8 cellular contexts compared by ENCODE assay signal in the genomic region with DNA sequence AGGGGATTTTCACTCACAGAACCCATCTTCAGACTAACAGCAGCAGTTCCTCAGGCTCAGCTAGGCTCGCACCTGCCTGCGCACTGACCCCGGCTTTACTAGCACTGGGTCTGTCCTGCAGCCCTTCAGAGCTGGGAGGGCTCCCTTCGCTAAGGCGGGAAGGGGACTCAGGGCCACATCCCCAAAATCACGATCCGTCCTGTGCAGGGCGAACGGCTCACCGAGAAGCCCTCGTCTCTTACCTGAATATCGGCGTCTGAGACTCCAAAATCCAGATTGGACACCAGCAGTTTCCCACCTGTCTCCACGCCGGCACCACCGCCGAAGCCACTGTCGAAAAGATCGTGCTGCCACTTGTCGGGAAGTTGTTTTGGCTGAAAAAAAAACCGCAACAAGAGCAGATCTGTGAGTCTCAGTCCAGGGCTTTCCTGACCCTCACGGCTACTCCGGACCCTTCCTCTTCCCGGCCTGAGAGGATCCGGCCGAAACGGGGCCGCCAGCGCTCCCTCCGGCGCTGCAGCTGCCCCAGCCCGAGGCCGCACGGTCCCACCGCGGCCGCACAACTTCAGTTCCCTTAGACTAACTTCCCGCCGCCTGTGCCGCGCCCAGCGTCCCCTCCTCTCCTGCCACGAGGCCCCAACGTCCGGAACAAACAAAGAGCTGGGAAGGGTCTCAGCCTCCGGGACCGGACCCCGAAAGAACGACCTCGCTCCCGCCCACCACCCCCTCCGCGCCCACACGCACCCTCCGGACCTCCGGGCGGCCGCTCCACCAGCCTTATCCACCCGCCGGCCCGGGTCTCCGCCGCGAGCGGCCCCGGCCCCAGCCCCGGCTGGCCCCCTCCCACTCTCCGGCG. TPM values are rescaled to one million over a fixed set of nuclear protein-coding genes. Genes with fewer than 3 reads are reported as not detected.
DNase-seq lines count a peak whose midpoint lies in the region; ATAC-seq and TF ChIP-seq lines count a peak whose summit lies in the region.

No MANE protein-coding gene starts in this region.

- DNase-seq in A673 (ENCODE audit: low spot score) (no peak), colonic mucosa (no peak), globus pallidus (ENCODE audit: low spot score) (no peak), NCI-H1105 (lab: John Stamatoyannopoulos, UW) (no peak)
- no peak for DNase-seq in naive thymus-derived CD8-positive, alpha-beta T cell

- H3K27me3 Mint-ChIP-seq in naive thymus-derived CD8-positive, alpha-beta T cell: no peaks in the 10 kb centered on the region

- peaks cover 17% of the 10 kb centered on the region for H3K79me2 ChIP-seq in OCI-LY1 (ENCODE audit: insufficient read depth, low read length)

- H3K4me3 Mint-ChIP-seq in naive thymus-derived CD8-positive, alpha-beta T cell: peak overlapping the region; percentile 80 to 93 (median 85)

- peak overlapping the region; percentile 98 for H3K27ac ChIP-seq in A673 (ENCODE audit: low read depth, low read length, poor library complexity, severe bottlenecking)
- H3K27ac ChIP-seq in OCI-LY1 (ENCODE audit: low read depth, low read length, poor library complexity, severe bottlenecking): peak overlapping the region; percentile 37
- H3K27ac ChIP-seq in colonic mucosa: peak overlapping the region; percentile 57

- H3K9me3 ChIP-seq in A673 (ENCODE audit: low read depth, low read length, poor library complexity, severe bottlenecking) (no peaks in the 10 kb centered on the region), OCI-LY1 (ENCODE audit: low read length) (no peaks in the 10 kb centered on the region), colonic mucosa (no peaks in the 10 kb centered on the region)

- H3K4me1 ChIP-seq in A673 (ENCODE audit: insufficient read depth, low read length, poor library complexity, severe bottlenecking): peaks cover 11% of the 10 kb centered on the region
- peaks cover 36% of the 10 kb centered on the region for H3K4me1 ChIP-seq in OCI-LY1 (ENCODE audit: insufficient read depth, low read length, severe bottlenecking)
- H3K4me1 ChIP-seq in colonic mucosa: peaks cover 5% of the 10 kb centered on the region

- H3K4me3 ChIP-seq in A673 (ENCODE audit: low read depth, low read length, poor library complexity, severe bottlenecking) (peak overlapping the region; percentile 80), OCI-LY1 (ENCODE audit: low read depth, low read length, poor library complexity, severe bottlenecking) (peak overlapping the region; percentile 78), colonic mucosa (peak overlapping the region; percentile 94)

- ATAC-seq in GM19324 (IDR thresholded peaks at IDR 0.05; ENCODE audit: low FRiP score, unreplicated experiment) (peak; percentile 15), HG03095 (IDR thresholded peaks at IDR 0.05; ENCODE audit: unreplicated experiment) (no peak)
- ATAC-seq in naive thymus-derived CD8-positive, alpha-beta T cell: no peak

- H3F3A ChIP-seq in OCI-LY1 (ENCODE audit: insufficient read depth, low read length): 0 out of 2 replicates have a peak, but pooled peaks cover 2% of the 10 kb centered on the region

- H3K9me2 ChIP-seq in OCI-LY1 (ENCODE audit: low read depth, low read length): no peaks in the 10 kb centered on the region

- H3K9me3 Mint-ChIP-seq in naive thymus-derived CD8-positive, alpha-beta T cell: no peaks in the 10 kb centered on the region

- BruUV-seq in A673 (replicated peaks; lab: Mats Ljungman, UMichigan): no TSS peak

- peaks cover 57% of the 10 kb centered on the region for H3K36me3 ChIP-seq in A673 (ENCODE audit: insufficient read depth, low read length, poor library complexity, severe bottlenecking)
- peaks cover 56% of the 10 kb centered on the region for H3K36me3 ChIP-seq in OCI-LY1 (ENCODE audit: insufficient read depth, low read length)
- peaks cover 15% of the 10 kb centered on the region for H3K36me3 ChIP-seq in colonic mucosa

- H4K20me1 ChIP-seq in OCI-LY1 (ENCODE audit: insufficient read depth, low read length): no peaks in the 10 kb centered on the region

- H3K9ac ChIP-seq in OCI-LY1 (ENCODE audit: low read length) (peak overlapping the region; percentile 80), colonic mucosa (ENCODE audit: low read depth in 2 of 2, low read length in 2 of 2) (peak overlapping the region; percentile 87 to 91)

- H3K27me3 ChIP-seq in A673 (replicated peaks; ENCODE audit: insufficient read depth, low read depth, low read length, poor library complexity) (no peaks in the 10 kb centered on the region), OCI-LY1 (ENCODE audit: insufficient read depth, low read length) (no peaks in the 10 kb centered on the region), colonic mucosa (no peaks in the 10 kb centered on the region)

- CTCF ChIA-PET in A673 (lab: Charles Lee): no interaction called here

- H3K4me2 ChIP-seq in OCI-LY1 (ENCODE audit: low read length): peak overlapping the region; percentile 89

- TF ChIP-seq CTCF in A673 (conservative IDR thresholded peaks at IDR 0.05; ENCODE audit: low read depth, low read length) (no peak), OCI-LY1 (IDR thresholded peaks at IDR 0.05; ENCODE audit: low read length) (no peak), colonic mucosa (IDR thresholded peaks at IDR 0.05) (no peak)

- H3K36me3 Mint-ChIP-seq in naive thymus-derived CD8-positive, alpha-beta T cell: peaks cover 0 to 46% (median 6%) of the 10 kb centered on the region in 3 donors

- H3K27ac Mint-ChIP-seq in naive thymus-derived CD8-positive, alpha-beta T cell: peak overlapping the region; percentile 66 to 97 (median 96)

- intact Hi-C loops in A673 (cut with micrococcal nuclease; ENCODE audit: unreplicated experiment) (no loop called here), colonic mucosa (cut with DNase I) (no loop called here)

- POLR2A ChIA-PET in A673 (lab: Charles Lee; ENCODE audit: low non-redundant PET): no interaction called here
- POLR2A ChIA-PET in naive thymus-derived CD8-positive, alpha-beta T cell (lab: Charles Lee): interaction anchor here (1.0 to 8.9 kb wide), 4 partner anchors 10 to 36 kb away, joined by 3 to 71 read pairs (median 4); a partner anchor contains a TSS

- no peak overlapping the region for H2AFZ ChIP-seq in OCI-LY1 (ENCODE audit: low read length)

- peaks cover 13 to 36% (median 24%) of the 10 kb centered on the region in 4 donors for H3K4me1 Mint-ChIP-seq in naive thymus-derived CD8-positive, alpha-beta T cell

RNA-seq across cellular contexts. Expression of a gene that starts 0.7 kb away (rescaled TPM):
- total RNA-seq in A673 (2021) (251 and 258 TPM in 2 replicates), colonic mucosa (100 to 1,000 TPM in 1 of 2 donors, 10 to 100 TPM in 1; 66.6 to 191 TPM)
- total RNA-seq in naive thymus-derived CD8-positive, alpha-beta T cell: 10 to 100 TPM; 49.9 to 54.4 TPM
- polyA plus RNA-seq in naive thymus-derived CD8-positive, alpha-beta T cell: 10 to 100 TPM; 31.7 to 55.4 (median 50.1) TPM

RNA-seq across cellular contexts. Expression of a gene that starts 0.8 kb away (rescaled TPM):
- total RNA-seq in A673 (2021): 128 and 138 TPM in 2 replicates
- 100 to 1,000 TPM; 106 to 174 TPM for total RNA-seq in colonic mucosa
- 10 to 100 TPM; 38.7 to 48.1 TPM for total RNA-seq in naive thymus-derived CD8-positive, alpha-beta T cell
- polyA plus RNA-seq in naive thymus-derived CD8-positive, alpha-beta T cell: 100 to 1,000 TPM; 273 to 324 (median 275) TPM

RNA-seq across cellular contexts. Expression of a gene that starts 11.4 kb away (rescaled TPM):
- total RNA-seq in A673 (2021): 0.75 and 0.87 TPM in 2 replicates
- total RNA-seq in colonic mucosa: under 1 TPM in 1 of 2 donors, not detected in 1; 0.22 TPM
- 1 to 10 TPM in 1 of 2 experiments, under 1 TPM in 1; 0.69 to 1.0 TPM for total RNA-seq in naive thymus-derived CD8-positive, alpha-beta T cell
- polyA plus RNA-seq in naive thymus-derived CD8-positive, alpha-beta T cell: not detected

RNA-seq across cellular contexts. Expression of a gene that starts 19.5 kb away (rescaled TPM):
- total RNA-seq in A673 (2021): 568 and 667 TPM in 2 replicates
- 100 to 1,000 TPM; 407 to 546 TPM for total RNA-seq in colonic mucosa
- 100 to 1,000 TPM; 317 to 343 TPM for total RNA-seq in naive thymus-derived CD8-positive, alpha-beta T cell
- polyA plus RNA-seq in naive thymus-derived CD8-positive, alpha-beta T cell: 100 to 1,000 TPM in 1 of 3 donors, 10 to 100 TPM in 2; 55.1 to 102 (median 87.2) TPM

RNA-seq across cellular contexts. Expression of a gene that starts 20.5 kb away (rescaled TPM):
- total RNA-seq in A673 (2021) (55.4 and 58.3 TPM in 2 replicates), colonic mucosa (10 to 100 TPM; 47.5 to 71.6 TPM)
- total RNA-seq in naive thymus-derived CD8-positive, alpha-beta T cell: 10 to 100 TPM; 34.9 to 38.5 TPM
- polyA plus RNA-seq in naive thymus-derived CD8-positive, alpha-beta T cell: 10 to 100 TPM; 22.9 to 24.0 (median 23.7) TPM

Comparison
In these comparisons a context has a peak if more than half of its experiments do, and no peak if none do; other contexts are left out.
1. H3K27ac ChIP-seq: peak in every context shown above with its lines; median percentile 98 in A673; 57 in colonic mucosa; 37 in OCI-LY1.